ENCODE assay signal across 17 cellular contexts in genomic region chr17:80504671-80505413, GRCh38. TPM values are rescaled to one million over a fixed set of nuclear protein-coding genes. Genes with fewer than 3 reads are reported as not detected.
DNase-seq lines count a peak whose midpoint lies in the region; ATAC-seq, FAIRE-seq and TF ChIP-seq lines count a peak whose summit lies in the region.
"Had no signal": no experiment of that assay in that cellular context is flagged by ENCODE, and none has a peak within 500 bp of the region (broad histone marks: within the 10 kb centered on the region; RNA-seq: fewer than 3 reads in every experiment).

No MANE protein-coding gene starts in this region.

- CTCF ChIA-PET in HepG2 (lab: Yijun Ruan, JAX; ENCODE audit: low intra/inter-chr PET ratio, low total read pairs) = no interaction called here

- H3K4me1 ChIP-seq in HepG2 (ENCODE audit: insufficient read depth, low read length) (peaks cover 14% of the 10 kb centered on the region), right lobe of liver (no peaks in the 10 kb centered on the region)

- no peak for DNase-seq in HepG2 (ENCODE audit: low spot score)
- DNase-seq in right lobe of liver = no peak
- peak; percentile 61 for DNase-seq in T1000 (lab: John Stamatoyannopoulos, UW)
- DNase-seq in fibroblast of villous mesenchyme (ENCODE audit: low read depth) = peak; percentile 62
- DNase-seq in urothelium cell line (ENCODE audit: low spot score) = peak; percentile 76
- no peak for DNase-seq in cortex of kidney (lab: John Stamatoyannopoulos, UW)
- DNase-seq in activated CD4-positive, CD25-positive, alpha-beta regulatory T cell (lab: John Stamatoyannopoulos, UW) = no peak
- DNase-seq: activated CD4-positive, alpha-beta T cell treated with anti-CD3 and anti-CD28 coated beads, Interleukin-2, amount 50 U/mL, for 1 hour; PC-3 had no signal

- no peak for ATAC-seq in HepG2
- no peak for ATAC-seq in right lobe of liver
- no peak for ATAC-seq in stimulated activated memory B cell treated with anti-CD40 and anti-IgM and Interleukin-4, amounts not matched to agents 10 μg/mL and 1 μg/mL and 100 μg/mL, for 72 hours
- ATAC-seq: GM23338, PC-3 had no signal

- H3K4me3 ChIP-seq in HepG2 (replicated peaks in 1 of 3; ENCODE audit: insufficient read depth in 1 of 3, low read depth in 2 of 3, low read length in 3 of 3) (no peak overlapping the region), right lobe of liver (no peak overlapping the region), fibroblast of villous mesenchyme (ENCODE audit: low read depth, low read length) (no peak overlapping the region)
- H3K4me3 ChIP-seq: cardiac muscle cell, GM23338 had no signal

- TF ChIP-seq RAD21 in HepG2 (CRISPR knock-in tag; IDR thresholded peaks at IDR 0.05) = no peak

- no peaks in the 10 kb centered on the region for H3K36me3 ChIP-seq in HepG2 (replicated peaks in 1 of 2; ENCODE audit: control insufficient read depth in 1 of 2, insufficient read depth in 2 of 2, low read length in 2 of 2)
- H3K36me3 ChIP-seq in right lobe of liver = no peaks in the 10 kb centered on the region
- H3K36me3 ChIP-seq: cardiac muscle cell had no signal

- H3K27ac ChIP-seq in HepG2 (ENCODE audit: extremely low read length, insufficient read depth, low read length) = no peak overlapping the region
- no peak overlapping the region for H3K27ac ChIP-seq in right lobe of liver
- H3K27ac ChIP-seq: cardiac muscle cell, HL-60 had no signal

- no peak overlapping the region for H3K27ac Mint-ChIP-seq in stimulated activated memory B cell treated with anti-CD40 and anti-IgM and Interleukin-4, amounts not matched to agents 10 μg/mL and 1 μg/mL and 100 μg/mL, for 72 hours
- H3K27ac Mint-ChIP-seq: activated T-helper 1 cell treated with anti-CD3 and anti-CD28 coated beads, Interleukin-12 subunit alpha, Interleukin-12 subunit beta, Interleukin-2, Interleukin-4 antibody, amounts not matched to agents 30 ng/mL and 10 ng/mL and 1 ng/mL, durations not matched to agents 14 hours and 24 hours and 36 hours; B cell; GM23338; T-helper 1 cell treated with Interleukin-12 subunit alpha and Interleukin-12 subunit beta and Interleukin-4 antibody, amounts not matched to agents 30 μg/mL and 1 μg/mL, for 36 hours had no signal

- no peaks in the 10 kb centered on the region for H3K79me2 ChIP-seq in HepG2 (ENCODE audit: insufficient read depth, low read length)

- 7% methylated on average over 8 of the region's 8 CpGs for WGBS in HepG2 (ENCODE audit: low lambda C conversion rate)
- 34% methylated on average over 7 of the region's 8 CpGs for WGBS in right lobe of liver (ENCODE audit: insufficient coverage, low coverage, low lambda C conversion rate, missing lambda C conversion rate)

- H4K20me1 ChIP-seq in HepG2 (ENCODE audit: insufficient read depth, low read length) = no peaks in the 10 kb centered on the region

- H3K27me3 ChIP-seq in HepG2 (ENCODE audit: control insufficient read depth in 1 of 2, insufficient read depth in 2 of 2, low read length in 2 of 2) = peaks cover 10 to 66% of the 10 kb centered on the region in 2 experiments; a peak in 4 of 5 replicates
- H3K27me3 ChIP-seq in right lobe of liver = no peaks in the 10 kb centered on the region

- H3K27me3 Mint-ChIP-seq in stimulated activated memory B cell treated with anti-CD40 and anti-IgM and Interleukin-4, amounts not matched to agents 10 μg/mL and 1 μg/mL and 100 μg/mL, for 72 hours = peaks cover 38% of the 10 kb centered on the region

- no peak overlapping the region for H3K9ac ChIP-seq in HepG2 (ENCODE audit: insufficient read depth, low read depth, low read length)

- H3K4me2 ChIP-seq in HepG2 (ENCODE audit: low read depth, low read length) = no peak overlapping the region
- H3K4me2 ChIP-seq: GM23338 had no signal

- H2AFZ ChIP-seq in HepG2 (ENCODE audit: low read length) = no peak overlapping the region
- H2AFZ ChIP-seq: GM23338 had no signal

- POLR2A ChIA-PET in HepG2 (lab: Yijun Ruan, JAX) = no interaction called here

- in situ Hi-C loops in HepG2 (cut with HindIII; ENCODE audit: extremely low pct_ligation_motif_present, low pct_unique_long_range_greater_than_20kb) = loop anchor here (5.0 kb wide), 1 partner anchor 78 kb away; no protein-coding TSS in a partner anchor

- no peaks in the 10 kb centered on the region for H3K36me3 Mint-ChIP-seq in stimulated activated memory B cell treated with anti-CD40 and anti-IgM and Interleukin-4, amounts not matched to agents 10 μg/mL and 1 μg/mL and 100 μg/mL, for 72 hours

- H3K4me1 Mint-ChIP-seq in stimulated activated memory B cell treated with anti-CD40 and anti-IgM and Interleukin-4, amounts not matched to agents 10 μg/mL and 1 μg/mL and 100 μg/mL, for 72 hours = no peaks in the 10 kb centered on the region
- H3K4me1 Mint-ChIP-seq: B cell, GM23338 had no signal

- TF ChIP-seq EP300 in HepG2 (IDR thresholded peaks at IDR 0.05; ENCODE audit: low read depth in 2 of 2, low read length in 2 of 2) (no peak), HepG2 (CRISPR knock-in tag; IDR thresholded peaks at IDR 0.05; ENCODE audit: borderline replicate concordance) (no peak)

- H3K9me3 ChIP-seq in HepG2 (ENCODE audit: low read length) = no peaks in the 10 kb centered on the region
- no peaks in the 10 kb centered on the region for H3K9me3 ChIP-seq in right lobe of liver

- no peak for TF ChIP-seq CTCF in HepG2 (CRISPR knock-in tag; IDR thresholded peaks at IDR 0.05)
- TF ChIP-seq CTCF in right lobe of liver (IDR thresholded peaks at IDR 0.05) = no peak
- TF ChIP-seq CTCF in fibroblast of villous mesenchyme (IDR thresholded peaks at IDR 0.05; ENCODE audit: insufficient read depth, low read depth, low read length) = no peak

- H3K9me3 Mint-ChIP-seq in stimulated activated memory B cell treated with anti-CD40 and anti-IgM and Interleukin-4, amounts not matched to agents 10 μg/mL and 1 μg/mL and 100 μg/mL, for 72 hours = peaks cover 6% of the 10 kb centered on the region
- H3K9me3 Mint-ChIP-seq: activated T-helper 1 cell treated with anti-CD3 and anti-CD28 coated beads, Interleukin-12 subunit alpha, Interleukin-12 subunit beta, Interleukin-2, Interleukin-4 antibody, amounts not matched to agents 30 ng/mL and 10 ng/mL and 1 ng/mL, durations not matched to agents 14 hours and 24 hours and 36 hours; GM23338; T-helper 1 cell treated with Interleukin-12 subunit alpha and Interleukin-12 subunit beta and Interleukin-4 antibody, amounts not matched to agents 30 μg/mL and 1 μg/mL, for 36 hours had no signal

- no TSS peak for BruUV-seq in HepG2 (replicated peaks; lab: Mats Ljungman, UMichigan)

- FAIRE-seq in HepG2 (lab: Jason Lieb, UNC) = no peak
- FAIRE-seq in urothelium cell line (lab: Jason Lieb, UNC) = peak; percentile 63

- TF ChIP-seq POLR2A in HepG2 (IDR thresholded peaks at IDR 0.05; ENCODE audit: insufficient read depth in 1 of 2, low read depth in 2 of 2, low read length in 2 of 2) (no peak), right lobe of liver (IDR thresholded peaks at IDR 0.05) (no peak)

- H3K4me3 Mint-ChIP-seq in stimulated activated memory B cell treated with anti-CD40 and anti-IgM and Interleukin-4, amounts not matched to agents 10 μg/mL and 1 μg/mL and 100 μg/mL, for 72 hours = no peak overlapping the region
- H3K4me3 Mint-ChIP-seq: activated T-helper 1 cell treated with anti-CD3 and anti-CD28 coated beads, Interleukin-12 subunit alpha, Interleukin-12 subunit beta, Interleukin-2, Interleukin-4 antibody, amounts not matched to agents 30 ng/mL and 10 ng/mL and 1 ng/mL, durations not matched to agents 14 hours and 24 hours and 36 hours; B cell; GM23338; T-helper 1 cell treated with Interleukin-12 subunit alpha and Interleukin-12 subunit beta and Interleukin-4 antibody, amounts not matched to agents 30 μg/mL and 1 μg/mL, for 36 hours had no signal

- intact Hi-C loops in HepG2 (cut with micrococcal nuclease; ENCODE audit: unreplicated experiment) = no loop called here
- intact Hi-C loops in right lobe of liver (cut with DNase I) = no loop called here

RNA-seq across cellular contexts. Expression of gene NPTX1, which starts 28.4 kb away (rescaled TPM):
- total RNA-seq in HepG2 (2016; rRNA removed; fragmentation: Illumina TruSeq; extraction: Trizol) (not detected in 2 replicates), right lobe of liver (under 1 TPM in 1 of 6 experiments, not detected in 5; 0.06 TPM), fibroblast of villous mesenchyme (1.3 and 2.2 TPM in 2 replicates)
- total RNA-seq in HepG2 (2016; cell fraction: cytosol; rRNA removed; fragmentation: Illumina TruSeq; extraction: Trizol; ENCODE audit: low read depth) = not detected in 2 replicates
- total RNA-seq in HepG2 (2016; cell fraction: insoluble cytoplasmic fraction; rRNA removed; fragmentation: Illumina TruSeq; extraction: Trizol) = not detected in 2 replicates
- total RNA-seq in HepG2 (2016; cell fraction: membrane; rRNA removed; fragmentation: Illumina TruSeq; extraction: Trizol) = not detected in 2 replicates
- total RNA-seq in HepG2 (2016; cell fraction: nucleus; rRNA removed; fragmentation: Illumina TruSeq; extraction: Trizol) = not detected in 2 replicates
- polyA plus RNA-seq in HepG2 (2011; rRNA removed) = 0.01 TPM in 1 of 2 replicates, not detected in the other
- polyA plus RNA-seq in HepG2 (2011; cell fraction: cytosol; rRNA removed) = not detected in 2 replicates
- not detected in 2 replicates for polyA plus RNA-seq in HepG2 (2011; cell fraction: nucleus; rRNA removed)
- not detected in 2 replicates for polyA plus RNA-seq in HepG2 (2012)
- polyA plus RNA-seq in HepG2 (2016; cell fraction: cytosol; fragmentation: Illumina TruSeq; extraction: Trizol; ENCODE audit: low read depth) = not detected in 2 replicates
- not detected in 2 replicates for polyA plus RNA-seq in HepG2 (2016; cell fraction: insoluble cytoplasmic fraction; fragmentation: Illumina TruSeq; extraction: Trizol; ENCODE audit: low read depth)
- polyA plus RNA-seq in HepG2 (2016; cell fraction: membrane; fragmentation: Illumina TruSeq; extraction: Trizol; ENCODE audit: low read depth) = not detected in 2 replicates
- not detected in 2 replicates for polyA plus RNA-seq in HepG2 (2016; cell fraction: nucleus; fragmentation: Illumina TruSeq; extraction: Trizol; ENCODE audit: insufficient read depth, low read depth)
- polyA minus RNA-seq in HepG2 (2011; rRNA and poly(A)+ RNA removed; ENCODE audit: low replicate concordance) = 17.0 TPM in 1 of 2 replicates, not detected in the other
- 0.10 TPM in 1 of 2 replicates, not detected in the other for polyA minus RNA-seq in HepG2 (2011; cell fraction: cytosol; rRNA and poly(A)+ RNA removed)
- 0.25 TPM in 1 of 2 replicates, not detected in the other for polyA minus RNA-seq in HepG2 (2011; cell fraction: nucleus; rRNA and poly(A)+ RNA removed)
- total RNA-seq: cardiac muscle cell, MCF 10A had no signal
- polyA plus RNA-seq: cardiac muscle cell had no signal

RNA-seq across cellular contexts. Expression of gene RPTOR, which starts 39.8 kb away (rescaled TPM):
- total RNA-seq in HepG2 (2016; rRNA removed; fragmentation: Illumina TruSeq; extraction: Trizol) (25.3 TPM in 2 replicates), right lobe of liver (10 to 100 TPM; 13.1 to 24.0 (median 15.5) TPM), fibroblast of villous mesenchyme (35.8 and 40.3 TPM in 2 replicates)
- total RNA-seq in HepG2 (2016; cell fraction: cytosol; rRNA removed; fragmentation: Illumina TruSeq; extraction: Trizol; ENCODE audit: low read depth) = 9.3 TPM in 2 replicates
- total RNA-seq in HepG2 (2016; cell fraction: insoluble cytoplasmic fraction; rRNA removed; fragmentation: Illumina TruSeq; extraction: Trizol) = 19.0 and 24.1 TPM in 2 replicates
- total RNA-seq in HepG2 (2016; cell fraction: membrane; rRNA removed; fragmentation: Illumina TruSeq; extraction: Trizol) = 10.7 and 12.5 TPM in 2 replicates
- 47.4 and 53.3 TPM in 2 replicates for total RNA-seq in HepG2 (2016; cell fraction: nucleus; rRNA removed; fragmentation: Illumina TruSeq; extraction: Trizol)
- 6.6 and 7.2 TPM in 2 replicates for polyA plus RNA-seq in HepG2 (2011; rRNA removed)
- polyA plus RNA-seq in HepG2 (2011; cell fraction: cytosol; rRNA removed) = 4.9 and 6.5 TPM in 2 replicates
- 40.6 and 57.3 TPM in 2 replicates for polyA plus RNA-seq in HepG2 (2011; cell fraction: nucleus; rRNA removed)
- polyA plus RNA-seq in HepG2 (2012) = 16.9 and 22.1 TPM in 2 replicates
- 1.6 TPM in 2 replicates for polyA plus RNA-seq in HepG2 (2016; cell fraction: cytosol; fragmentation: Illumina TruSeq; extraction: Trizol; ENCODE audit: low read depth)
- 12.7 and 16.8 TPM in 2 replicates for polyA plus RNA-seq in HepG2 (2016; cell fraction: insoluble cytoplasmic fraction; fragmentation: Illumina TruSeq; extraction: Trizol; ENCODE audit: low read depth)
- 3.3 and 3.8 TPM in 2 replicates for polyA plus RNA-seq in HepG2 (2016; cell fraction: membrane; fragmentation: Illumina TruSeq; extraction: Trizol; ENCODE audit: low read depth)
- polyA plus RNA-seq in HepG2 (2016; cell fraction: nucleus; fragmentation: Illumina TruSeq; extraction: Trizol; ENCODE audit: insufficient read depth, low read depth) = 36.3 and 39.1 TPM in 2 replicates
- polyA minus RNA-seq in HepG2 (2011; rRNA and poly(A)+ RNA removed; ENCODE audit: low replicate concordance) = 26.1 and 51.5 TPM in 2 replicates
- polyA minus RNA-seq in HepG2 (2011; cell fraction: cytosol; rRNA and poly(A)+ RNA removed) = 18.6 and 20.2 TPM in 2 replicates
- 62.9 and 72.9 TPM in 2 replicates for polyA minus RNA-seq in HepG2 (2011; cell fraction: nucleus; rRNA and poly(A)+ RNA removed)

Comparison
In these comparisons a context has a peak if more than half of its experiments do, and no peak if none do; other contexts are left out.
1. DNase-seq: peak in T1000 (single experiment), fibroblast of villous mesenchyme (single experiment) and urothelium cell line (single experiment); none in HepG2 (single experiment), right lobe of liver (0 of 3), cortex of kidney (single experiment) and activated CD4-positive, CD25-positive, alpha-beta regulatory T cell (0 of 4).